9 cellular contexts compared by ENCODE assay signal in the genomic region with DNA sequence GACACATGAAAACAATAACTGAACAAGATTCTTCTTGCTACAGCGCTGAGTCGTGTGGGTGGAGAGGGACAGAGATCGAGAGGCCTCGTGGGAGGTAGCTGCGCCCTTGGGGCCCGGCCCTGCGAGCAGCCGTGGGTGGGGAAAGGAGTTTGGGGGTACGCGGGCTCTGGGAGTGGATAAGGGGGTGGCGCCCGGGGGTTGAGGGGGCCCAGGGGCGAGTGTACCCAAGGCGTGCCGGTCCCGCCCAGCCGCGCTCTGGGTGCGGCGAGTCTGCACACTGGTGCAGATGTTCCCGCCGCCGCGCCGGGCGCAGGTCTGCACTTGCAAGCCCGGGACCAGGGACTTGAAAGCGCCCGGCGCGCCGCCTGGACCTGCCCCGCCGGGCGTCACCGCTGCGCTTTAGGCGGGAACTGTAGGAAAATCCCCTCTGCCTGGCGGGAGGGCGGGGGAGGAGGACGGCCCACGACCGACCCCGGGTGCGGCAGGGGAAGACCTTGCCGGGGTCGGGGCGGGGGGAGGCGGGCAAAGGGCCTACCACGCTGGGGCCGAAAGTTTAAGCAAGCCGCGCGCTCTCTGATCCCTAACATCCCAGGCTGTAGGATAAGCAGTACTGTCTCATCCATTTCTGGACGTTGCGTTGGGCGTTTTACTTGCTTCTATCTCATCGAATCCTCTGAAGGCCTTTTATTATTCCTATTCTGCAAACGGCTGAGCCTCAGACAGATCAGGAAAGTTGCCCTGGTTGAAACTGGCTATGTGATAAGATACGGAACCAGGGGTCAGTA. TPM values are rescaled to one million over a fixed set of nuclear protein-coding genes. Genes with fewer than 3 reads are reported as not detected.
A peak's percentile ranks its signal among the peaks of the same experiment; 100 is the strongest.
DNase-seq lines count a peak whose midpoint lies in the region; FAIRE-seq and TF ChIP-seq lines count a peak whose summit lies in the region.
"Had no signal": no experiment of that assay in that cellular context is flagged by ENCODE, and none has a peak within 500 bp of the region (broad histone marks: within the 10 kb centered on the region; RNA-seq: fewer than 3 reads in every experiment).

No MANE protein-coding gene starts in this region.

- H3K9me3 ChIP-seq in SU-DHL-6 (ENCODE audit: insufficient read depth, low read length) (no peaks in the 10 kb centered on the region), mesodermal cell (ENCODE audit: control insufficient read depth, low read length) (no peaks in the 10 kb centered on the region), tibial nerve (no peaks in the 10 kb centered on the region)

- H3K27me3 ChIP-seq in SU-DHL-6 (ENCODE audit: low read length) (no peaks in the 10 kb centered on the region), tibial nerve (no peaks in the 10 kb centered on the region)

- H3K9me2 ChIP-seq in SU-DHL-6 (replicated peaks; ENCODE audit: insufficient read depth, low read length) = no peaks in the 10 kb centered on the region

- no peak for TF ChIP-seq EP300 in tibial nerve (IDR thresholded peaks at IDR 0.05)

- H3K4me1 ChIP-seq in mesodermal cell (ENCODE audit: control insufficient read depth, insufficient read depth, low read length, poor library complexity, severe bottlenecking) = peaks cover 5% of the 10 kb centered on the region
- H3K4me1 ChIP-seq in tibial nerve = peaks cover 0 to 37% (median 20%) of the 10 kb centered on the region in 4 donors

- DNase-seq in NCI-H82 (lab: John Stamatoyannopoulos, UW) (peak; percentile 60), NCI-H82 treated with DMSO at 0.1 percent for 48 hours (lab: John Stamatoyannopoulos, UW; ENCODE audit: unreplicated experiment) (no peak), ecto neural progenitor cell (ENCODE audit: low spot score) (peak; percentile 83), tibial nerve (ENCODE audit: low spot score in 2 of 2) (no peak), AG08395 (ENCODE audit: low spot score) (no peak), GM19239 (ENCODE audit: insufficient read length, low spot score) (no peak)

- H3K4me3 ChIP-seq in SU-DHL-6 (ENCODE audit: insufficient read depth, low read length, poor library complexity, severe bottlenecking) = no peak overlapping the region
- H3K4me3 ChIP-seq in mesodermal cell (ENCODE audit: extremely low read depth, insufficient read depth, low read length, poor library complexity, severe bottlenecking) = peak overlapping the region; percentile 24
- H3K4me3 ChIP-seq in tibial nerve = peak overlapping the region; percentile 24 to 92 (median 47)

- peak overlapping the region; percentile 36 for H3K4me2 ChIP-seq in SU-DHL-6 (ENCODE audit: low read depth, low read length, poor library complexity, severe bottlenecking)

- TF ChIP-seq CTCF in SU-DHL-6 (IDR thresholded peaks at IDR 0.05; ENCODE audit: insufficient read depth, low read length, poor library complexity, severe bottlenecking) (no peak), tibial nerve (IDR thresholded peaks at IDR 0.05) (no peak)

- TF ChIP-seq POLR2A in tibial nerve (IDR thresholded peaks at IDR 0.05) = no peak

- H3F3A ChIP-seq in SU-DHL-6 (ENCODE audit: insufficient read depth) = 0 out of 2 replicates have a peak, but pooled peaks cover 3% of the 10 kb centered on the region

- no peak overlapping the region for H3K9ac ChIP-seq in SU-DHL-6 (ENCODE audit: low read length)

- no peak overlapping the region for H2AFZ ChIP-seq in SU-DHL-6 (ENCODE audit: low read depth, low read length, severe bottlenecking)

- H3K27ac ChIP-seq in SU-DHL-6 (ENCODE audit: low read depth, low read length) (no peak overlapping the region), mesodermal cell (ENCODE audit: low read depth, low read length, severe bottlenecking) (no peak overlapping the region), tibial nerve (peak overlapping the region in 3 of 4 donors; percentile 33 to 59 (median 43))
- H3K27ac ChIP-seq: VCaP had no signal

- H4K20me1 ChIP-seq in SU-DHL-6 (ENCODE audit: low read depth, low read length) = no peaks in the 10 kb centered on the region

- FAIRE-seq in GM19239 (lab: Jason Lieb, UNC) = no peak

- 8 to 13% methylated on average over 38 to 47 of the region's 60 CpGs for WGBS in mesodermal cell (ENCODE audit: insufficient coverage in 2 of 2), 2 experiments
- WGBS in tibial nerve, 2 donors = 3 to 7% methylated on average over 25 to 59 of the region's 60 CpGs

- H3K36me3 ChIP-seq in SU-DHL-6 (ENCODE audit: low read length) (no peaks in the 10 kb centered on the region), mesodermal cell (ENCODE audit: control insufficient read depth, insufficient read depth, low read length) (no peaks in the 10 kb centered on the region), tibial nerve (no peaks in the 10 kb centered on the region)

- no peaks in the 10 kb centered on the region for H3K79me2 ChIP-seq in SU-DHL-6 (ENCODE audit: insufficient read depth, low read length)

RNA-seq across cellular contexts. Expression of a gene that starts 1.4 kb away (rescaled TPM):
- polyA plus RNA-seq in mesodermal cell (2013, experiment 1 of 2) = 21.5 TPM
- polyA plus RNA-seq in mesodermal cell (2013, experiment 2 of 2) = 15.1 TPM
- total RNA-seq in tibial nerve = 10 to 100 TPM in 3 of 4 donors, 1 to 10 TPM in 1; 5.4 to 15.1 (median 12.9) TPM

RNA-seq across cellular contexts. Expression of a gene that starts 9.8 kb away (rescaled TPM):
- not detected for polyA plus RNA-seq in mesodermal cell (2013, experiment 1 of 2)
- polyA plus RNA-seq in mesodermal cell (2013, experiment 2 of 2) = not detected
- total RNA-seq in tibial nerve = not detected

Comparison
In these comparisons a context has a peak if more than half of its experiments do, and no peak if none do; other contexts are left out.
1. DNase-seq: peak in NCI-H82 (single experiment) and ecto neural progenitor cell (single experiment); none in NCI-H82 treated with DMSO at 0.1 percent for 48 hours (single experiment), tibial nerve (0 of 2), AG08395 (single experiment) and GM19239 (single experiment).
2. H3K27ac ChIP-seq: peak in tibial nerve (3 of 4); none in SU-DHL-6 (single experiment) and mesodermal cell (single experiment).